Comparison of ENCODE assay signal across 24 cellular contexts in the genomic region with DNA sequence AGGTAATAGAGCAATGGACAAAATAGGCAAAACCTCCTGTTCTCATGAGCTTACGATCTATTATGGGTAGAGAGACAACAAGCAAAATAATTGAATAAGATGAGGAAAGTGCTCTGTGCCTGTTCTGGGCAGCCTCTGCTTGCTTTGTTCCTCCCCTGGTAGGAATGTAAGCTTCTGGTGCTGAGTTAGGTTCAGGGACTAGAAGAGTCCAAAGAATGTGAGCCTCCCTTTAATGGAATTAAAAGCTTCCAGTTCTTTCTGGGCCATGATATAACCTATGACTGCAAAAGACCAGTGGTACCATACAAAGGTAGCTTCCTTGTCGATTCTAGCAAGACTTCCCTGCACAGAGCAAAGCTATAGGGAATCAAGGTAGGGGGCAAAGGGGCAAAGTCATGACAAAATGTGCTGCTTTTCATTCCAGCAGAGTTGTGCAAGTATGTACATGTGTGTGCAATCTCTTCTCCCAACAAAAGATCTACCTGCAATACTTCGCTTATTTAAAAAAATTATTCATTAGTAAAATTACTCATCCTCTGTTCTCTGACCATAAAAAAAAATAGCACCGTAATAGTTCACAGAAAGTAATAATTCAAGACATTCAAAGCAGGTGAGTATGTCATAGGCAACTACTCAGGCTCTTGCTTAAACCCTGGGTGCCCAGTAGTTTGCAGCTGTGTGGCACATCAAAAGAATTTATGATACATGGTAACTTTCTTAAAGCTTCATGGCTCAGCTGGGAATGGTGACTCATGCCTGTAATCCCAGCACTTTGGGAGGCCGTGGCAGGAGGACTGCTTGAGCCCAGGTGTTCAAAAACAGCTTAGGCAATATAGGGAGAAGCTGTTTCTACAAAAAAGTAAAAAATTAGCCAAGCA. TPM values are rescaled to one million over a fixed set of nuclear protein-coding genes. Genes with fewer than 3 reads are reported as not detected.
A peak's percentile ranks its signal among the peaks of the same experiment; 100 is the strongest.
DNase-seq lines count a peak whose midpoint lies in the region; ATAC-seq and TF ChIP-seq lines count a peak whose summit lies in the region.
"Had no signal": no experiment of that assay in that cellular context is flagged by ENCODE, and none has a peak within 500 bp of the region (broad histone marks: within the 10 kb centered on the region; RNA-seq: fewer than 3 reads in every experiment).

No MANE protein-coding gene starts in this region.

- 79 to 86% (median 82%) methylated on average over 5 of the region's 5 CpGs for WGBS in adrenal gland, 4 donors

- H3K36me3 ChIP-seq in adrenal gland (replicated peaks in 1 of 2): no peaks in the 10 kb centered on the region
- H3K36me3 ChIP-seq: gastrocnemius medialis, sigmoid colon had no signal

- TF ChIP-seq POLR2A in adrenal gland (IDR thresholded peaks at IDR 0.05): no peak

- no peak for TF ChIP-seq CTCF in AG10803 (conservative IDR thresholded peaks at IDR 0.05; ENCODE audit: low read length)
- no peak for TF ChIP-seq CTCF in HFFc6 (IDR thresholded peaks at IDR 0.05)
- TF ChIP-seq CTCF in adrenal gland (IDR thresholded peaks at IDR 0.05): no peak

- DNase-seq in AG10803 (ENCODE audit: low read depth) (peak; percentile 10), HFFc6 (peak; percentile 13), amniotic epithelial cell (ENCODE audit: low read depth) (peak; percentile 51), islet precursor cell (peak; percentile 48), Right ventricle myocardium inferior (ENCODE audit: missing footprints) (no peak), NCI-H128 (lab: John Stamatoyannopoulos, UW; ENCODE audit: unreplicated experiment) (no peak), adrenal gland (no peak)
- no peak for DNase-seq in stimulated activated CD4-positive, alpha-beta T cell treated with anti-CD3 and anti-CD28 coated beads, Interleukin-4, amount 100 ng/mL, for 1 hour
- DNase-seq: ACHN; activated CD4-positive, CD25-positive, alpha-beta regulatory T cell treated with anti-CD3 and anti-CD28 coated beads, Interleukin-2, amount 50 U/mL, for 72 hours; activated CD8-positive, alpha-beta memory T cell treated with anti-CD3 and anti-CD28 coated beads for 24 hours; activated naive CD4-positive, alpha-beta T cell treated with anti-CD3 and anti-CD28 coated beads for 36 hours; activated T-cell treated with anti-CD3 and anti-CD28 coated beads, Interleukin-2, amount 50 U/mL, for 4 hours; gastrocnemius medialis; NCI-H1092 treated with DMSO at 0.1 percent for 48 hours; NCI-H524; sigmoid colon had no signal

- H3K27ac ChIP-seq in adrenal gland: no peak overlapping the region
- H3K27ac ChIP-seq: C4-2B, coronary artery, gastrocnemius medialis, parathyroid adenoma, sigmoid colon had no signal

- no peak overlapping the region for H3K27ac Mint-ChIP-seq in HFFc6
- H3K27ac Mint-ChIP-seq: activated naive CD4-positive, alpha-beta T cell treated with anti-CD3 and anti-CD28 coated beads for 36 hours; mesothelial cell of epicardium; natural killer cell treated with Interleukin-12 subunit alpha and Interleukin-12 subunit beta and Interleukin-15 and Interleukin-18, amount 100 ng/mL, for 72 hours; stimulated activated memory B cell treated with anti-CD40 and anti-IgM and Interleukin-4, amounts not matched to agents 10 μg/mL and 1 μg/mL and 100 μg/mL, for 72 hours had no signal

- H3K9me3 ChIP-seq in adrenal gland (replicated peaks in 1 of 3): no peaks in the 10 kb centered on the region
- H3K9me3 ChIP-seq: gastrocnemius medialis, sigmoid colon had no signal

- intact Hi-C loops in Right ventricle myocardium inferior (cut with DNase I) (no loop called here), adrenal gland (cut with DNase I) (loop anchor here in 1 of 2 donors (10.0 kb wide), 1 partner anchor 1095 kb away; no protein-coding TSS in a partner anchor)

- no peak overlapping the region for H3K4me3 Mint-ChIP-seq in HFFc6
- H3K4me3 Mint-ChIP-seq: activated naive CD4-positive, alpha-beta T cell treated with anti-CD3 and anti-CD28 coated beads for 36 hours; activated T-cell treated with anti-CD3 and anti-CD28 coated beads, Interleukin-2, amount 50 U/mL, for 4 hours; mesothelial cell of epicardium; natural killer cell treated with Interleukin-12 subunit alpha and Interleukin-12 subunit beta and Interleukin-15 and Interleukin-18, amount 100 ng/mL, for 72 hours; stimulated activated memory B cell treated with anti-CD40 and anti-IgM and Interleukin-4, amounts not matched to agents 10 μg/mL and 1 μg/mL and 100 μg/mL, for 72 hours had no signal

- no peaks in the 10 kb centered on the region for H3K9me3 Mint-ChIP-seq in HFFc6
- H3K9me3 Mint-ChIP-seq: activated naive CD4-positive, alpha-beta T cell treated with anti-CD3 and anti-CD28 coated beads for 36 hours; activated T-cell treated with anti-CD3 and anti-CD28 coated beads, Interleukin-2, amount 50 U/mL, for 4 hours; mesothelial cell of epicardium; natural killer cell treated with Interleukin-12 subunit alpha and Interleukin-12 subunit beta and Interleukin-15 and Interleukin-18, amount 100 ng/mL, for 72 hours; stimulated activated memory B cell treated with anti-CD40 and anti-IgM and Interleukin-4, amounts not matched to agents 10 μg/mL and 1 μg/mL and 100 μg/mL, for 72 hours had no signal

- H3K4me1 ChIP-seq in adrenal gland (replicated peaks in 1 of 2): peaks cover 0 to 9% of the 10 kb centered on the region in 2 donors
- H3K4me1 ChIP-seq: gastrocnemius medialis, parathyroid adenoma had no signal

- peaks cover 23% of the 10 kb centered on the region for H3K4me1 Mint-ChIP-seq in HFFc6 (ENCODE audit: low read depth)

- no peaks in the 10 kb centered on the region for H3K36me3 Mint-ChIP-seq in HFFc6 (ENCODE audit: low read depth)
- H3K36me3 Mint-ChIP-seq: mesothelial cell of epicardium; natural killer cell treated with Interleukin-12 subunit alpha and Interleukin-12 subunit beta and Interleukin-15 and Interleukin-18, amount 100 ng/mL, for 72 hours; stimulated activated memory B cell treated with anti-CD40 and anti-IgM and Interleukin-4, amounts not matched to agents 10 μg/mL and 1 μg/mL and 100 μg/mL, for 72 hours had no signal

- no peaks in the 10 kb centered on the region for H3K27me3 ChIP-seq in adrenal gland
- H3K27me3 ChIP-seq: gastrocnemius medialis, sigmoid colon had no signal

- no peak for ATAC-seq in Right ventricle myocardium inferior
- ATAC-seq: activated T-cell treated with anti-CD3 and anti-CD28 coated beads, Interleukin-2, amount 50 U/mL, for 4 hours; gastrocnemius medialis; K562; natural killer cell treated with Interleukin-12 subunit alpha and Interleukin-12 subunit beta and Interleukin-15 and Interleukin-18, amount 100 ng/mL, for 72 hours; stimulated activated memory B cell treated with anti-CD40 and anti-IgM and Interleukin-4, amounts not matched to agents 10 μg/mL and 1 μg/mL and 100 μg/mL, for 72 hours had no signal

- H3K4me3 ChIP-seq in AG10803 (ENCODE audit: low read length): no peak overlapping the region
- no peak overlapping the region for H3K4me3 ChIP-seq in adrenal gland
- H3K4me3 ChIP-seq: coronary artery, gastrocnemius medialis, K562, sigmoid colon had no signal

- peaks cover 27% of the 10 kb centered on the region for H3K27me3 Mint-ChIP-seq in HFFc6 (ENCODE audit: insufficient read depth)

RNA-seq across cellular contexts. Expression of a gene that starts 21.4 kb away (rescaled TPM):
- total RNA-seq in HFFc6 (2021; fragmentation: NEBNext Ultra II Directional; extraction: Animal tissue kit (Norgen Biotek cat#: 25700)): not detected
- not detected for total RNA-seq in Right ventricle myocardium inferior
- not detected for total RNA-seq in adrenal gland
- not detected for polyA plus RNA-seq in adrenal gland
- total RNA-seq: activated naive CD4-positive, alpha-beta T cell treated with anti-CD3 and anti-CD28 coated beads for 36 hours; activated T-cell treated with anti-CD3 and anti-CD28 coated beads, Interleukin-2, amount 50 U/mL, for 4 hours; gastrocnemius medialis; K562; mesothelial cell of epicardium; natural killer cell treated with Interleukin-12 subunit alpha and Interleukin-12 subunit beta and Interleukin-15 and Interleukin-18, amount 100 ng/mL, for 72 hours; sigmoid colon had no signal
- polyA plus RNA-seq: K562 had no signal

RNA-seq across cellular contexts. Expression of a gene that starts 22.2 kb away (rescaled TPM):
- total RNA-seq in HFFc6 (2021; fragmentation: NEBNext Ultra II Directional; extraction: Animal tissue kit (Norgen Biotek cat#: 25700)): 10 to 100 TPM; 28.4 to 35.1 (median 29.8) TPM
- total RNA-seq in Right ventricle myocardium inferior (17.6 TPM), adrenal gland (10 to 100 TPM; 21.6 to 46.9 (median 37.1) TPM)
- polyA plus RNA-seq in adrenal gland: 10 to 100 TPM; 16.7 to 42.7 (median 21.3) TPM

RNA-seq across cellular contexts. Expression of a gene that starts 57.2 kb away (rescaled TPM):
- 10 to 100 TPM; 31.6 to 36.5 (median 34.8) TPM for total RNA-seq in HFFc6 (2021; fragmentation: NEBNext Ultra II Directional; extraction: Animal tissue kit (Norgen Biotek cat#: 25700))
- total RNA-seq in Right ventricle myocardium inferior (29.3 TPM), adrenal gland (10 to 100 TPM; 30.5 to 87.4 (median 50.0) TPM)
- polyA plus RNA-seq in adrenal gland: 10 to 100 TPM; 12.1 to 45.4 (median 14.4) TPM

Comparison
In these comparisons a context has a peak if more than half of its experiments do, and no peak if none do; other contexts are left out.
1. DNase-seq: peak in AG10803 (single experiment), HFFc6 (single experiment), amniotic epithelial cell (single experiment) and islet precursor cell (single experiment); none in stimulated activated CD4-positive, alpha-beta T cell treated with anti-CD3 and anti-CD28 coated beads, Interleukin-4, amount 100 ng/mL, for 1 hour (single experiment), Right ventricle myocardium inferior (single experiment), NCI-H128 (single experiment) and adrenal gland (0 of 7).